Comparison of ENCODE assay signal across 17 cellular contexts in the genomic region with DNA sequence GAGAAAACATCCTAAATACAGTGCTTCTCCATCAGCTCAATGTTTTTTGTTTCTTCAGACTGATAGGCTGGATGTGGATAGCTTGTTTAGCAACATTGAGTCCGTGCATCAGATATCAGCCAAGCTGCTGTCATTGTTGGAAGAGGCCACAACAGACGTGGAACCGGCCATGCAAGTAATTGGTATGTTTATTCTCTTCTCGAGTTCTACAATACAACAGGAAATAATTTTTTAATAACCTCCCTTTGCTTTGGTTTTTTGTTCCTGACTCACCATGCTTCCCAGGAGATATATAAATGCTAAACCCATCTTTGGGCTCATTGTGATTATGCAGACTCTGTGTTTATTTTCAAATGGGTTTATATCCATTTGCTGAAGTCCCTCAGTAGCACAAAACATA.
DNase-seq lines count a peak whose midpoint lies in the region; ATAC-seq, FAIRE-seq and TF ChIP-seq lines count a peak whose summit lies in the region.
"Had no signal": no experiment of that assay in that cellular context is flagged by ENCODE, and none has a peak within 500 bp of the region (broad histone marks: within the 10 kb centered on the region; RNA-seq: fewer than 3 reads in every experiment).

No MANE protein-coding gene starts in this region.

- H3K4me1 Mint-ChIP-seq in CD8-positive, alpha-beta T cell (ENCODE audit: low read depth): no peaks in the 10 kb centered on the region

- ATAC-seq in pancreas: peak in 3 of 4 donors; percentile 65 to 86 (median 85)
- ATAC-seq in HG02840 (IDR thresholded peaks at IDR 0.05; ENCODE audit: low FRiP score, unreplicated experiment): no peak
- ATAC-seq in CD8-positive, alpha-beta T cell: no peak
- ATAC-seq: HCT116 had no signal

- intact Hi-C loops in pancreas (cut with DNase I): no loop called here
- intact Hi-C loops in CD8-positive, alpha-beta T cell (cut with DNase I, micrococcal nuclease): no loop called here

- H3K27me3 Mint-ChIP-seq in CD8-positive, alpha-beta T cell (ENCODE audit: low read depth): peaks cover 4% of the 10 kb centered on the region
- H3K27me3 Mint-ChIP-seq: stimulated activated naive CD8-positive, alpha-beta T cell treated with anti-CD3 and anti-CD28 coated beads, Interleukin-15, Interleukin-2, amounts not matched to agents 100 ng/mL and 50 ng/mL, for 24 hours had no signal

- H3K4me3 ChIP-seq in LNCaP clone FGC (ENCODE audit: low read depth, low read length) (peak overlapping the region; percentile 17; the same call in 1 of the 2 replicates), pancreas (no peak overlapping the region)
- no peak overlapping the region for H3K4me3 ChIP-seq in CD8-positive, alpha-beta T cell (ENCODE audit: low read depth, low read length)
- H3K4me3 ChIP-seq: coronary artery, vagina had no signal

- no peak overlapping the region for H3K27ac Mint-ChIP-seq in CD8-positive, alpha-beta T cell
- H3K27ac Mint-ChIP-seq: stimulated activated naive CD8-positive, alpha-beta T cell treated with anti-CD3 and anti-CD28 coated beads, Interleukin-15, Interleukin-2, amounts not matched to agents 100 ng/mL and 50 ng/mL, for 24 hours had no signal

- no peak overlapping the region for H3K4me3 Mint-ChIP-seq in CD8-positive, alpha-beta T cell
- H3K4me3 Mint-ChIP-seq: stimulated activated naive CD8-positive, alpha-beta T cell treated with anti-CD3 and anti-CD28 coated beads, Interleukin-15, Interleukin-2, amounts not matched to agents 100 ng/mL and 50 ng/mL, for 24 hours had no signal

- no peaks in the 10 kb centered on the region for H3K36me3 ChIP-seq in pancreas
- H3K36me3 ChIP-seq in CD8-positive, alpha-beta T cell (ENCODE audit: insufficient read depth, low read length): no peaks in the 10 kb centered on the region
- H3K36me3 ChIP-seq: vagina, WERI-Rb-1 had no signal

- H3K27me3 ChIP-seq in pancreas: no peaks in the 10 kb centered on the region
- no peaks in the 10 kb centered on the region for H3K27me3 ChIP-seq in CD8-positive, alpha-beta T cell (ENCODE audit: insufficient read depth, low read length)
- H3K27me3 ChIP-seq: vagina had no signal

- TF ChIP-seq CTCF in LNCaP clone FGC (IDR thresholded peaks at IDR 0.05; ENCODE audit: control insufficient read depth, extremely low read depth, insufficient read depth) (no peak), pancreas (IDR thresholded peaks at IDR 0.05) (no peak)
- TF ChIP-seq CTCF in CD8-positive, alpha-beta T cell (IDR thresholded peaks at IDR 0.05): no peak

- POLR2A ChIA-PET in CD8-positive, alpha-beta T cell (lab: Charles Lee): no interaction called here

- H3K27ac ChIP-seq in pancreas: no peak overlapping the region
- H3K27ac ChIP-seq in CD8-positive, alpha-beta T cell (ENCODE audit: low read depth, low read length): no peak overlapping the region
- H3K27ac ChIP-seq: coronary artery, vagina, WERI-Rb-1 had no signal

- 6 to 14% methylated on average over 4 of the region's 4 CpGs for WGBS in pancreas, 2 donors

- H3K4me1 ChIP-seq in pancreas: peaks cover 0 to 22% (median 21%) of the 10 kb centered on the region in 3 donors
- H3K4me1 ChIP-seq in CD8-positive, alpha-beta T cell (ENCODE audit: insufficient read depth, low read length): no peaks in the 10 kb centered on the region
- H3K4me1 ChIP-seq: vagina had no signal

- DNase-seq in LNCaP clone FGC (ENCODE audit: low read depth) (peak; percentile 96), NCI-H1930 (lab: John Stamatoyannopoulos, UW) (peak; percentile 63 to 71), pancreas (peak in 1 of 6 donors; percentile 29), activated gamma-delta T cell treated with Interleukin-2 at 50 U/mL for 16 hours (no peak)
- no peak for DNase-seq in CD8-positive, alpha-beta T cell
- DNase-seq: activated CD8-positive, alpha-beta memory T cell treated with anti-CD3 and anti-CD28 coated beads for 24 hours; aorta; C1 segment of cervical spinal cord; KBM-7; WERI-Rb-1 had no signal

- CTCF ChIA-PET in CD8-positive, alpha-beta T cell (lab: Charles Lee): no interaction called here

- FAIRE-seq in pancreas (lab: Jason Lieb, UNC): no peak
- FAIRE-seq: RCC 7860 had no signal

- H3K9me3 ChIP-seq in pancreas: no peaks in the 10 kb centered on the region
- no peaks in the 10 kb centered on the region for H3K9me3 ChIP-seq in CD8-positive, alpha-beta T cell (ENCODE audit: low read length)
- H3K9me3 ChIP-seq: vagina had no signal

- no peaks in the 10 kb centered on the region for H3K9me3 Mint-ChIP-seq in CD8-positive, alpha-beta T cell
- H3K9me3 Mint-ChIP-seq: stimulated activated naive CD8-positive, alpha-beta T cell treated with anti-CD3 and anti-CD28 coated beads, Interleukin-15, Interleukin-2, amounts not matched to agents 100 ng/mL and 50 ng/mL, for 24 hours had no signal

- H3K36me3 Mint-ChIP-seq in CD8-positive, alpha-beta T cell: no peaks in the 10 kb centered on the region

TF ChIP-seq in PFSK-1, 5 proteins besides CTCF, POLR2A, EP300 and RAD21:
- TF ChIP-seq, protein P1, sequence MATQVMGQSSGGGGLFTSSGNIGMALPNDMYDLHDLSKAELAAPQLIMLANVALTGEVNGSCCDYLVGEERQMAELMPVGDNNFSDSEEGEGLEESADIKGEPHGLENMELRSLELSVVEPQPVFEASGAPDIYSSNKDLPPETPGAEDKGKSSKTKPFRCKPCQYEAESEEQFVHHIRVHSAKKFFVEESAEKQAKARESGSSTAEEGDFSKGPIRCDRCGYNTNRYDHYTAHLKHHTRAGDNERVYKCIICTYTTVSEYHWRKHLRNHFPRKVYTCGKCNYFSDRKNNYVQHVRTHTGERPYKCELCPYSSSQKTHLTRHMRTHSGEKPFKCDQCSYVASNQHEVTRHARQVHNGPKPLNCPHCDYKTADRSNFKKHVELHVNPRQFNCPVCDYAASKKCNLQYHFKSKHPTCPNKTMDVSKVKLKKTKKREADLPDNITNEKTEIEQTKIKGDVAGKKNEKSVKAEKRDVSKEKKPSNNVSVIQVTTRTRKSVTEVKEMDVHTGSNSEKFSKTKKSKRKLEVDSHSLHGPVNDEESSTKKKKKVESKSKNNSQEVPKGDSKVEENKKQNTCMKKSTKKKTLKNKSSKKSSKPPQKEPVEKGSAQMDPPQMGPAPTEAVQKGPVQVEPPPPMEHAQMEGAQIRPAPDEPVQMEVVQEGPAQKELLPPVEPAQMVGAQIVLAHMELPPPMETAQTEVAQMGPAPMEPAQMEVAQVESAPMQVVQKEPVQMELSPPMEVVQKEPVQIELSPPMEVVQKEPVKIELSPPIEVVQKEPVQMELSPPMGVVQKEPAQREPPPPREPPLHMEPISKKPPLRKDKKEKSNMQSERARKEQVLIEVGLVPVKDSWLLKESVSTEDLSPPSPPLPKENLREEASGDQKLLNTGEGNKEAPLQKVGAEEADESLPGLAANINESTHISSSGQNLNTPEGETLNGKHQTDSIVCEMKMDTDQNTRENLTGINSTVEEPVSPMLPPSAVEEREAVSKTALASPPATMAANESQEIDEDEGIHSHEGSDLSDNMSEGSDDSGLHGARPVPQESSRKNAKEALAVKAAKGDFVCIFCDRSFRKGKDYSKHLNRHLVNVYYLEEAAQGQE (IDR thresholded peaks at IDR 0.05; ENCODE audit: insufficient read depth in 1 of 2, low read depth in 2 of 2, low read length in 2 of 2): peak in 1 of 2 experiments; percentile 54; a peak in 1 of 4 replicates
- TF ChIP-seq POLR2AphosphoS5 (IDR thresholded peaks at IDR 0.05; ENCODE audit: low read depth, low read length): no peak
- peak; percentile 62 for TF ChIP-seq FOXP2 (optimal IDR thresholded peaks at IDR 0.05; ENCODE audit: borderline replicate concordance, extremely low read depth, extremely low read length, insufficient read depth)
- no peak for TF ChIP-seq TAF1 (IDR thresholded peaks at IDR 0.05; ENCODE audit: borderline replicate concordance, insufficient read depth, low read length)
- TF ChIP-seq SIN3A (IDR thresholded peaks at IDR 0.05; ENCODE audit: borderline replicate concordance, insufficient read depth, low read length): peak; percentile 89; the same call in 1 of the 2 replicates

Comparison
In these comparisons a context has a peak if more than half of its experiments do, and no peak if none do; other contexts are left out.
1. DNase-seq: peak in LNCaP clone FGC (single experiment) and NCI-H1930 (2 of 2); none in activated gamma-delta T cell treated with Interleukin-2 at 50 U/mL for 16 hours (single experiment) and CD8-positive, alpha-beta T cell (0 of 7).
2. ATAC-seq: peak in pancreas (3 of 4); none in HG02840 (single experiment) and CD8-positive, alpha-beta T cell (single experiment).